ENCODE assay signal across 16 cellular contexts in the genomic region with DNA sequence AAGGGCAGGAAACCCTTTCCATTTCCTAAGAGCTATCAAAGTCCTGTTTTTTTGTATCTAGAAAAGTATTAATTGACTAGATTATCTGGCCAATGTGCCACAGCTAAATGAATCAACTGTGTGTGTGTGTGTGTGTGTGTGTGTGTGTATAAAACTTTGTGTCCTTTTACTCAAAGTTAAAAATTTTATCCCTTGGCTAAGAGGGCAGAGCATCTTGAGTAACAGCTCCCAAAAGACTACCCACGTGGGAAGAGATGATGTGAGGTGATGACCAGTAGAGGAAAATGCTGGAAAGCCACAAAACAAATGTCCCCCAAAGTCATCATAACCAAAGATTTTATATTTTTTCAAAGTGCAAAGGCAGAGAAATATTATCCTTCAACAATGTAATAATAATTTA.
A peak's percentile ranks its signal among the peaks of the same experiment; 100 is the strongest.
DNase-seq lines count a peak whose midpoint lies in the region; ATAC-seq and TF ChIP-seq lines count a peak whose summit lies in the region.
"Had no signal": no experiment of that assay in that cellular context is flagged by ENCODE, and none has a peak within 500 bp of the region (broad histone marks: within the 10 kb centered on the region; RNA-seq: fewer than 3 reads in every experiment).

No MANE protein-coding gene starts in this region.

- peaks cover 5% of the 10 kb centered on the region for H3F3A ChIP-seq in smooth muscle cell (ENCODE audit: low read depth)

- peak overlapping the region; percentile 2 for H3K27ac ChIP-seq in hepatocyte
- peak overlapping the region; percentile 9 for H3K27ac ChIP-seq in smooth muscle cell (ENCODE audit: low read depth)
- H3K27ac ChIP-seq: 22Rv1, A549, C4-2B had no signal

- CTCF ChIA-PET in Calu3 (lab: Charles Lee), result interaction anchor here (0.6 kb wide), 1 partner anchor 1552 kb away, joined by 3 read pairs; no protein-coding TSS in a partner anchor

- no peaks in the 10 kb centered on the region for H3K27me3 Mint-ChIP-seq in Calu3 (ENCODE audit: unreplicated experiment)
- no peaks in the 10 kb centered on the region for H3K27me3 Mint-ChIP-seq in endothelial cell (ENCODE audit: unreplicated experiment)
- H3K27me3 Mint-ChIP-seq in activated naive CD8-positive, alpha-beta T cell treated with anti-CD3 and anti-CD28 coated beads, Interleukin-2, amount 50 U/mL, for 24 hours, result no peaks in the 10 kb centered on the region
- H3K27me3 Mint-ChIP-seq: CD4-positive, alpha-beta T cell had no signal

- no peaks in the 10 kb centered on the region for H3K27me3 ChIP-seq in hepatocyte
- H3K27me3 ChIP-seq in smooth muscle cell (ENCODE audit: low read depth), result no peaks in the 10 kb centered on the region

- H3K4me1 ChIP-seq in hepatocyte (ENCODE audit: insufficient read depth) (peaks cover 20% of the 10 kb centered on the region), smooth muscle cell (ENCODE audit: low read depth) (peaks cover 25% of the 10 kb centered on the region)
- H3K4me1 ChIP-seq: A549 had no signal

- H3K79me2 ChIP-seq in hepatocyte (no peaks in the 10 kb centered on the region), smooth muscle cell (ENCODE audit: low read depth) (no peaks in the 10 kb centered on the region)

- no peak overlapping the region for H3K4me2 ChIP-seq in hepatocyte
- H3K4me2 ChIP-seq in smooth muscle cell, result no peak overlapping the region
- H3K4me2 ChIP-seq: A549 had no signal

- no peak for ATAC-seq in GM21526 (IDR thresholded peaks at IDR 0.05; ENCODE audit: low FRiP score, unreplicated experiment)
- ATAC-seq in left lobe of liver, result no peak
- ATAC-seq in activated naive CD8-positive, alpha-beta T cell treated with anti-CD3 and anti-CD28 coated beads, Interleukin-2, amount 50 U/mL, for 24 hours, result no peak
- ATAC-seq: A549 had no signal

- H3K4me3 Mint-ChIP-seq in Calu3 (ENCODE audit: low read depth, unreplicated experiment) (no peak overlapping the region), endothelial cell (ENCODE audit: unreplicated experiment) (no peak overlapping the region)
- no peak overlapping the region for H3K4me3 Mint-ChIP-seq in activated naive CD8-positive, alpha-beta T cell treated with anti-CD3 and anti-CD28 coated beads, Interleukin-2, amount 50 U/mL, for 24 hours
- H3K4me3 Mint-ChIP-seq: CD4-positive, alpha-beta T cell; H9 had no signal

- no peak for TF ChIP-seq CTCF in Calu3 (IDR thresholded peaks at IDR 0.05; ENCODE audit: unreplicated experiment)
- TF ChIP-seq CTCF in endothelial cell (IDR thresholded peaks at IDR 0.05; ENCODE audit: unreplicated experiment), result no peak
- TF ChIP-seq CTCF in hepatocyte (IDR thresholded peaks at IDR 0.05; ENCODE audit: poor library complexity), result no peak
- TF ChIP-seq CTCF in smooth muscle cell (IDR thresholded peaks at IDR 0.05; ENCODE audit: borderline replicate concordance, insufficient read depth, poor library complexity, severe bottlenecking), result no peak

- no peaks in the 10 kb centered on the region for H3K9me2 ChIP-seq in hepatocyte (replicated peaks; ENCODE audit: insufficient read depth)

- H3K9ac ChIP-seq in smooth muscle cell (ENCODE audit: low read depth), result no peak overlapping the region

- H3K4me1 Mint-ChIP-seq in Calu3 (ENCODE audit: low read depth, unreplicated experiment) (peaks cover 55% of the 10 kb centered on the region), endothelial cell (ENCODE audit: unreplicated experiment) (peaks cover 36% of the 10 kb centered on the region)
- peaks cover 16% of the 10 kb centered on the region for H3K4me1 Mint-ChIP-seq in activated naive CD8-positive, alpha-beta T cell treated with anti-CD3 and anti-CD28 coated beads, Interleukin-2, amount 50 U/mL, for 24 hours

- H3K9me3 Mint-ChIP-seq in Calu3 (ENCODE audit: low read depth, unreplicated experiment) (no peaks in the 10 kb centered on the region), endothelial cell (ENCODE audit: unreplicated experiment) (no peaks in the 10 kb centered on the region)
- no peaks in the 10 kb centered on the region for H3K9me3 Mint-ChIP-seq in activated naive CD8-positive, alpha-beta T cell treated with anti-CD3 and anti-CD28 coated beads, Interleukin-2, amount 50 U/mL, for 24 hours
- H3K9me3 Mint-ChIP-seq: H9 had no signal

- H3K4me3 ChIP-seq in hepatocyte, result no peak overlapping the region
- H3K4me3 ChIP-seq in smooth muscle cell, result no peak overlapping the region
- H3K4me3 ChIP-seq: A549 had no signal

- H2AFZ ChIP-seq in hepatocyte, result no peak overlapping the region
- no peak overlapping the region for H2AFZ ChIP-seq in smooth muscle cell (ENCODE audit: low read depth)

- H4K20me1 ChIP-seq in hepatocyte (ENCODE audit: insufficient read depth, poor library complexity, severe bottlenecking) (no peaks in the 10 kb centered on the region), smooth muscle cell (ENCODE audit: low read depth) (no peaks in the 10 kb centered on the region)

- no peaks in the 10 kb centered on the region for H3K9me3 ChIP-seq in hepatocyte (ENCODE audit: low read depth)
- no peaks in the 10 kb centered on the region for H3K9me3 ChIP-seq in smooth muscle cell (replicated peaks; ENCODE audit: low read depth)
- H3K9me3 ChIP-seq: A549 had no signal

- WGBS in hepatocyte (ENCODE audit: low lambda C conversion rate, missing lambda C conversion rate), result 87% methylated on average over 1 of the region's 1 CpG
- WGBS in smooth muscle cell (ENCODE audit: low lambda C conversion rate), result 88% methylated on average over 1 of the region's 1 CpG

- DNase-seq in Calu3, result no peak
- DNase-seq in endothelial cell (ENCODE audit: low spot score), result no peak
- no peak for DNase-seq in hepatocyte (ENCODE audit: low spot score)
- DNase-seq in smooth muscle cell (lab: John Stamatoyannopoulos, UW; ENCODE audit: unreplicated experiment), result no peak
- DNase-seq in left lobe of liver (ENCODE audit: low spot score), result no peak
- DNase-seq in activated naive CD8-positive, alpha-beta T cell treated with anti-CD3 and anti-CD28 coated beads, Interleukin-2, amount 50 U/mL, for 24 hours, result no peak
- no peak for DNase-seq in amniotic stem cell (lab: John Stamatoyannopoulos, UW)
- DNase-seq: AML-193; CD4-positive, alpha-beta T cell; DMS79 treated with DMSO at 0.1 percent for 48 hours; GF-D8; H9 had no signal

- no TSS peak for BruUV-seq in Calu3 (replicated peaks; lab: Mats Ljungman, UMichigan)

- H3K36me3 Mint-ChIP-seq in Calu3 (ENCODE audit: insufficient read depth, unreplicated experiment), result peaks cover 5% of the 10 kb centered on the region
- peaks cover 13% of the 10 kb centered on the region for H3K36me3 Mint-ChIP-seq in endothelial cell (ENCODE audit: low read depth, unreplicated experiment)
- no peaks in the 10 kb centered on the region for H3K36me3 Mint-ChIP-seq in activated naive CD8-positive, alpha-beta T cell treated with anti-CD3 and anti-CD28 coated beads, Interleukin-2, amount 50 U/mL, for 24 hours (ENCODE audit: low read depth)

- intact Hi-C loops in Calu3 (cut with micrococcal nuclease; ENCODE audit: unreplicated experiment), result no loop called here

- H3K36me3 ChIP-seq in hepatocyte (replicated peaks; ENCODE audit: insufficient read depth, low read depth) (no peaks in the 10 kb centered on the region), smooth muscle cell (ENCODE audit: low read depth) (no peaks in the 10 kb centered on the region)

- H3K27ac Mint-ChIP-seq in Calu3 (ENCODE audit: unreplicated experiment), result peak overlapping the region; percentile 73
- H3K27ac Mint-ChIP-seq in endothelial cell (ENCODE audit: unreplicated experiment), result peak overlapping the region; percentile 87
- no peak overlapping the region for H3K27ac Mint-ChIP-seq in activated naive CD8-positive, alpha-beta T cell treated with anti-CD3 and anti-CD28 coated beads, Interleukin-2, amount 50 U/mL, for 24 hours
- H3K27ac Mint-ChIP-seq: CD4-positive, alpha-beta T cell; H9 had no signal
